In the genomic region with DNA sequence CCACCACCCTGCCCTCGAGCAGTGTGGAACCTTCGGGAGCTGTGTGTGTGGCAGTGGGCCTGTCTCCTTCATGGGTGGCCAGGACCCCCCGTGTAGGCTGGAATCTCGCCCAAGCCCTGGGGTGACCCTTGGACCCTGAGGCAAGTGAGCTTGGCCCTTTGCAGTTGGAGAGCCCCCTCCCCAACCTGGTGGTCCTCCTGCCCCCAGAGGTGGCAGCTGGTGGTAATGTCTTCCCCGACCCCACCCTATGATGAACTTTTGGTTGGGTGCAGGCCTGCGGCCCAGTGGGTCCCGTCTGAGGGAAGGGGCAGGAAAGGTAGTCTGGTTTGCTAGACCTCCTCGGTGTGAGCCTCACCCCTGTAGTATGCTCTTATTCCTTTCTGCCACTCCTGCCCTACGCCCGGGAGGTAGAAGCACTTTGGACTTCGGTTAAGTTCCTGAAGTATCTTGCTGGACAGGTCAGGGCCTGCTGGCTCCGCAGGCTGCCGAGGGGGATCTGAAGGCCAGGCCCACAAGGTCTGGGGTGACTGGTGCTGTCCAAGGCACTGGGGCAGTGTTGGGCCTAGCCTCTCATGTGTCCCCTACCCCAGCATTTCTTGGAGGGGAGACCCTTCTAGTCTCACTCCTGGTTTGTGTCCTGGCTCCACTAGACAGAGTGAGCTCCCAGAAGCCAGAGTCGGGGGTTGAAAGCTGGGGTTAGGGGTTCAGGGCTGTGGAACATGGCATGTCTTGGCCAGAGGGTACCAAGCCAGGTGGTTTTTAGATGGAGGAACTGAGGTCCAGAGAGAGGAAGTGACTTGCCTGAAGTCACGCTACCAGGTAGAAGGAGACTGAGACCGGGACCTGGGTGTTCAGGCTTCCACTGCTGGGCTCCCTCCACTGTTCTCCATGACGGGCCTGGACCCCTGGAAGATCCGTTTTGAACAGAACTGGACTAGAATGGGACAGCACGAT, we compare ENCODE assay signal across 1 cellular context.
TF ChIP-seq lines count a peak whose summit lies in the region.

No MANE protein-coding gene starts in this region.

TF ChIP-seq in HepG2, 621 proteins besides CTCF, POLR2A, EP300 and RAD21 (continued from another document and continues in another):
- TF ChIP-seq, protein P1, sequence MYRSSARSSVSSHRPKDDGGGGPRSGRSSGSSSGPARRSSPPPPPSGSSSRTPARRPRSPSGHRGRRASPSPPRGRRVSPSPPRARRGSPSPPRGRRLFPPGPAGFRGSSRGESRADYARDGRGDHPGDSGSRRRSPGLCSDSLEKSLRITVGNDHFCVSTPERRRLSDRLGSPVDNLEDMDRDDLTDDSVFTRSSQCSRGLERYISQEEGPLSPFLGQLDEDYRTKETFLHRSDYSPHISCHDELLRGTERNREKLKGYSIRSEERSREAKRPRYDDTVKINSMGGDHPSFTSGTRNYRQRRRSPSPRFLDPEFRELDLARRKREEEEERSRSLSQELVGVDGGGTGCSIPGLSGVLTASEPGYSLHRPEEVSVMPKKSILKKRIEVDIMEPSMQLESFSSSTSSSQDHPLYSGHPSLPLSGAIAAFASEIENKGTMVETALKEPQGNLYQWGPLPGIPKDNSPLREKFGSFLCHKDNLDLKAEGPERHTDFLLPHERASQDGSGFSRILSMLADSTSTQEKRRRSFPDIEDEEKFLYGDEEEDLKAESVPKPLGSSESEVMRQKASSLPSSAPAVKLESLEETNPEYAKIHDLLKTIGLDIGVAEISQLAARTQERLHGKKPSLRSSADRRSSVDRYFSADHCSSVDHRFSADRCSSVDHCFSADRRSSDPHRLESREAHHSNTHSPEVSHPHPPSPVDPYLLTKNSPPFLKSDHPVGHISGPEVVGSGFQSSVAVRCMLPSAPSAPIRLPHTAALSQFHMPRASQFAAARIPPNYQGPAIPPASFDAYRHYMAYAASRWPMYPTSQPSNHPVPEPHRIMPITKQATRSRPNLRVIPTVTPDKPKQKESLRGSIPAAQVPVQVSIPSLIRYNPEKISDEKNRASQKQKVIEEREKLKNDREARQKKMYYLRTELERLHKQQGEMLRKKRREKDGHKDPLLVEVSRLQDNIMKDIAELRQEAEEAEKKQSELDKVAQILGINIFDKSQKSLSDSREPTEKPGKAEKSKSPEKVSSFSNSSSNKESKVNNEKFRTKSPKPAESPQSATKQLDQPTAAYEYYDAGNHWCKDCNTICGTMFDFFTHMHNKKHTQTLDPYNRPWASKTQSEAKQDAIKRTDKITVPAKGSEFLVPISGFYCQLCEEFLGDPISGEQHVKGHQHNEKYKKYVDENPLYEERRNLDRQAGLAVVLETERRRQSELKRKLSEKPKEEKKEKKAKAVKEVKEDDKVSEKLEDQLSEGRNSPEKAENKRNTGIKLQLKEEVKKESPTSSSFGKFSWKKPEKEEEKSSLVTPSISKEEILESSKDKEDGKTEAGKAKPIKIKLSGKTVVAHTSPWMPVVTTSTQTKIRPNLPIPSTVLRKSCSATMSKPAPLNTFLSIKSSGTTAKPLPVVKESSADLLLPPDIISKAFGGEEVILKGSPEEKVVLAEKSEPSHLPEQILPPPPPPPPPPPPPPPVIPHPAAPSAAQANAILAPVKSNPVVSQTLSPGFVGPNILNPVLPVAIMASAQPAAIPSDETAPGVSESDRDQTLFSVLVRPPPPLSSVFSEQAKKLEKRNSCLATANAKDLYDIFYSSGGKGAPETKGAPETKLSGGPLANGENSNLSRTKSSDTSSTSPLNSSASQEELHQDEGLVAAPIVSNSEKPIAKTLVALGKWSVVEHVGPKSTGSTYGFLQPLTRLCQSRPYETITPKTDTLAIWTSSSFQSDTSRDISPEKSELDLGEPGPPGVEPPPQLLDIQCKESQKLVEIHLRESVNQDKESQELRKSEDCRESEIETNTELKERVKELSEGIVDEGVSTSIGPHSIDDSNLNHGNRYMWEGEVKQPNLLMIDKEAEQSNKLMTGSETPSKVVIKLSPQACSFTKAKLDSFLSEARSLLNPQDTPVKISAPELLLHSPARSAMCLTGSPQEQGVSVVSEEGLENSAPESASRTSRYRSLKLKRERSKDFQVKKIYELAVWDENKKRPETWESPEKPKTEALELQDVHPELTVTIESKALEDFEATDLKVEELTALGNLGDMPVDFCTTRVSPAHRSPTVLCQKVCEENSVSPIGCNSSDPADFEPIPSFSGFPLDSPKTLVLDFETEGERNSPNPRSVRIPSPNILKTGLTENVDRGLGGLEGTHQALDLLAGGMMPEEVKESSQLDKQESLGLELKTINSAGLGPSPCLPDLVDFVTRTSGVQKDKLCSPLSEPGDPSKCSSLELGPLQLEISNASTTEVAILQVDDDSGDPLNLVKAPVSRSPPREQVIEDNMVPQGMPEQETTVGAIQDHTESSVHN (CRISPR knock-in tag; IDR thresholded peaks at IDR 0.05) = no peak
- 0 out of 2 replicates have a peak, but pooled peaks have one; percentile 45 for TF ChIP-seq ZNF567 (CRISPR knock-in tag; IDR thresholded peaks at IDR 0.05; ENCODE audit: borderline replicate concordance)
- TF ChIP-seq U2AF2 (IDR thresholded peaks at IDR 0.05; ENCODE audit: low read depth, low read length) = no peak
- no peak for TF ChIP-seq DR1 (CRISPR knock-in tag; IDR thresholded peaks at IDR 0.05)
- TF ChIP-seq FOSL2 (CRISPR knock-in tag; IDR thresholded peaks at IDR 0.05) = peak; percentile 21; the same call in 1 of the 2 replicates
- 0 out of 2 replicates have a peak, but pooled peaks have one; percentile 43 for TF ChIP-seq PCBP1 (IDR thresholded peaks at IDR 0.05; ENCODE audit: borderline replicate concordance, low read depth, low read length)
- TF ChIP-seq, protein P2, sequence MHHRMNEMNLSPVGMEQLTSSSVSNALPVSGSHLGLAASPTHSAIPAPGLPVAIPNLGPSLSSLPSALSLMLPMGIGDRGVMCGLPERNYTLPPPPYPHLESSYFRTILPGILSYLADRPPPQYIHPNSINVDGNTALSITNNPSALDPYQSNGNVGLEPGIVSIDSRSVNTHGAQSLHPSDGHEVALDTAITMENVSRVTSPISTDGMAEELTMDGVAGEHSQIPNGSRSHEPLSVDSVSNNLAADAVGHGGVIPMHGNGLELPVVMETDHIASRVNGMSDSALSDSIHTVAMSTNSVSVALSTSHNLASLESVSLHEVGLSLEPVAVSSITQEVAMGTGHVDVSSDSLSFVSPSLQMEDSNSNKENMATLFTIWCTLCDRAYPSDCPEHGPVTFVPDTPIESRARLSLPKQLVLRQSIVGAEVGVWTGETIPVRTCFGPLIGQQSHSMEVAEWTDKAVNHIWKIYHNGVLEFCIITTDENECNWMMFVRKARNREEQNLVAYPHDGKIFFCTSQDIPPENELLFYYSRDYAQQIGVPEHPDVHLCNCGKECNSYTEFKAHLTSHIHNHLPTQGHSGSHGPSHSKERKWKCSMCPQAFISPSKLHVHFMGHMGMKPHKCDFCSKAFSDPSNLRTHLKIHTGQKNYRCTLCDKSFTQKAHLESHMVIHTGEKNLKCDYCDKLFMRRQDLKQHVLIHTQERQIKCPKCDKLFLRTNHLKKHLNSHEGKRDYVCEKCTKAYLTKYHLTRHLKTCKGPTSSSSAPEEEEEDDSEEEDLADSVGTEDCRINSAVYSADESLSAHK (CRISPR knock-in tag; IDR thresholded peaks at IDR 0.05; ENCODE audit: borderline replicate concordance) = no peak
- no peak for TF ChIP-seq NBN (conservative IDR thresholded peaks at IDR 0.05)
- TF ChIP-seq, protein P3, sequence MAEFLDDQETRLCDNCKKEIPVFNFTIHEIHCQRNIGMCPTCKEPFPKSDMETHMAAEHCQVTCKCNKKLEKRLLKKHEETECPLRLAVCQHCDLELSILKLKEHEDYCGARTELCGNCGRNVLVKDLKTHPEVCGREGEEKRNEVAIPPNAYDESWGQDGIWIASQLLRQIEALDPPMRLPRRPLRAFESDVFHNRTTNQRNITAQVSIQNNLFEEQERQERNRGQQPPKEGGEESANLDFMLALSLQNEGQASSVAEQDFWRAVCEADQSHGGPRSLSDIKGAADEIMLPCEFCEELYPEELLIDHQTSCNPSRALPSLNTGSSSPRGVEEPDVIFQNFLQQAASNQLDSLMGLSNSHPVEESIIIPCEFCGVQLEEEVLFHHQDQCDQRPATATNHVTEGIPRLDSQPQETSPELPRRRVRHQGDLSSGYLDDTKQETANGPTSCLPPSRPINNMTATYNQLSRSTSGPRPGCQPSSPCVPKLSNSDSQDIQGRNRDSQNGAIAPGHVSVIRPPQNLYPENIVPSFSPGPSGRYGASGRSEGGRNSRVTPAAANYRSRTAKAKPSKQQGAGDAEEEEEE (CRISPR knock-in tag; IDR thresholded peaks at IDR 0.05; ENCODE audit: borderline replicate concordance) = no peak
- peak; percentile 68; the same call in 1 of the 2 replicates for TF ChIP-seq ZNF850 (CRISPR knock-in tag; conservative IDR thresholded peaks at IDR 0.05)
- peak; percentile 30; the same call in 1 of the 2 replicates for TF ChIP-seq ZFP82 (CRISPR knock-in tag; IDR thresholded peaks at IDR 0.05; ENCODE audit: borderline replicate concordance)
- no peak for TF ChIP-seq TP53 (CRISPR knock-in tag; conservative IDR thresholded peaks at IDR 0.05)
- TF ChIP-seq SMARCC2 (IDR thresholded peaks at IDR 0.05) = no peak
- TF ChIP-seq ARID2 (CRISPR knock-in tag; IDR thresholded peaks at IDR 0.05; ENCODE audit: borderline replicate concordance) = peak; percentile 82; the same call in 1 of the 2 replicates
- no peak for TF ChIP-seq DNMT3B (CRISPR knock-in tag; conservative IDR thresholded peaks at IDR 0.05)
- peak; percentile 58 for TF ChIP-seq ZBTB7B (CRISPR knock-in tag; IDR thresholded peaks at IDR 0.05)
- TF ChIP-seq, protein P4, sequence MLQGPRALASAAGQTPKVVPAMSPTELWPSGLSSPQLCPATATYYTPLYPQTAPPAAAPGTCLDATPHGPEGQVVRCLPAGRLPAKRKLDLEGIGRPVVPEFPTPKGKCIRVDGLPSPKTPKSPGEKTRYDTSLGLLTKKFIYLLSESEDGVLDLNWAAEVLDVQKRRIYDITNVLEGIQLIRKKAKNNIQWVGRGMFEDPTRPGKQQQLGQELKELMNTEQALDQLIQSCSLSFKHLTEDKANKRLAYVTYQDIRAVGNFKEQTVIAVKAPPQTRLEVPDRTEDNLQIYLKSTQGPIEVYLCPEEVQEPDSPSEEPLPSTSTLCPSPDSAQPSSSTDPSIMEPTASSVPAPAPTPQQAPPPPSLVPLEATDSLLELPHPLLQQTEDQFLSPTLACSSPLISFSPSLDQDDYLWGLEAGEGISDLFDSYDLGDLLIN (CRISPR knock-in tag; IDR thresholded peaks at IDR 0.05; ENCODE audit: borderline replicate concordance) = no peak
- TF ChIP-seq GABPB1 (CRISPR knock-in tag; IDR thresholded peaks at IDR 0.05) = no peak; the same call in 1 of the 2 replicates
- TF ChIP-seq, protein P5, sequence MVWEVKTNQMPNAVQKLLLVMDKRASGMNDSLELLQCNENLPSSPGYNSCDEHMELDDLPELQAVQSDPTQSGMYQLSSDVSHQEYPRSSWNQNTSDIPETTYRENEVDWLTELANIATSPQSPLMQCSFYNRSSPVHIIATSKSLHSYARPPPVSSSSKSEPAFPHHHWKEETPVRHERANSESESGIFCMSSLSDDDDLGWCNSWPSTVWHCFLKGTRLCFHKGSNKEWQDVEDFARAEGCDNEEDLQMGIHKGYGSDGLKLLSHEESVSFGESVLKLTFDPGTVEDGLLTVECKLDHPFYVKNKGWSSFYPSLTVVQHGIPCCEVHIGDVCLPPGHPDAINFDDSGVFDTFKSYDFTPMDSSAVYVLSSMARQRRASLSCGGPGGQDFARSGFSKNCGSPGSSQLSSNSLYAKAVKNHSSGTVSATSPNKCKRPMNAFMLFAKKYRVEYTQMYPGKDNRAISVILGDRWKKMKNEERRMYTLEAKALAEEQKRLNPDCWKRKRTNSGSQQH (CRISPR knock-in tag; IDR thresholded peaks at IDR 0.05; ENCODE audit: low read depth) = peak; percentile 20; the same call in 1 of the 2 replicates
- TF ChIP-seq CREM (IDR thresholded peaks at IDR 0.05) = no peak
- TF ChIP-seq CREM (CRISPR knock-in tag; IDR thresholded peaks at IDR 0.05) = no peak
- TF ChIP-seq, protein P6, sequence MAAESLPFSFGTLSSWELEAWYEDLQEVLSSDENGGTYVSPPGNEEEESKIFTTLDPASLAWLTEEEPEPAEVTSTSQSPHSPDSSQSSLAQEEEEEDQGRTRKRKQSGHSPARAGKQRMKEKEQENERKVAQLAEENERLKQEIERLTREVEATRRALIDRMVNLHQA (CRISPR knock-in tag; IDR thresholded peaks at IDR 0.05) = no peak
- no peak for TF ChIP-seq SMAD3 (CRISPR knock-in tag; IDR thresholded peaks at IDR 0.05)
- TF ChIP-seq, protein P7, sequence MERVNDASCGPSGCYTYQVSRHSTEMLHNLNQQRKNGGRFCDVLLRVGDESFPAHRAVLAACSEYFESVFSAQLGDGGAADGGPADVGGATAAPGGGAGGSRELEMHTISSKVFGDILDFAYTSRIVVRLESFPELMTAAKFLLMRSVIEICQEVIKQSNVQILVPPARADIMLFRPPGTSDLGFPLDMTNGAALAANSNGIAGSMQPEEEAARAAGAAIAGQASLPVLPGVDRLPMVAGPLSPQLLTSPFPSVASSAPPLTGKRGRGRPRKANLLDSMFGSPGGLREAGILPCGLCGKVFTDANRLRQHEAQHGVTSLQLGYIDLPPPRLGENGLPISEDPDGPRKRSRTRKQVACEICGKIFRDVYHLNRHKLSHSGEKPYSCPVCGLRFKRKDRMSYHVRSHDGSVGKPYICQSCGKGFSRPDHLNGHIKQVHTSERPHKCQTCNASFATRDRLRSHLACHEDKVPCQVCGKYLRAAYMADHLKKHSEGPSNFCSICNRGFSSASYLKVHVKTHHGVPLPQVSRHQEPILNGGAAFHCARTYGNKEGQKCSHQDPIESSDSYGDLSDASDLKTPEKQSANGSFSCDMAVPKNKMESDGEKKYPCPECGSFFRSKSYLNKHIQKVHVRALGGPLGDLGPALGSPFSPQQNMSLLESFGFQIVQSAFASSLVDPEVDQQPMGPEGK (CRISPR knock-in tag; IDR thresholded peaks at IDR 0.05) = peak; percentile 46; the same call in 1 of the 2 replicates
- TF ChIP-seq ZFP37 (CRISPR knock-in tag; IDR thresholded peaks at IDR 0.05; ENCODE audit: borderline replicate concordance) = no peak
- TF ChIP-seq KDM4B (CRISPR knock-in tag; IDR thresholded peaks at IDR 0.05) = no peak
- TF ChIP-seq, protein P8, sequence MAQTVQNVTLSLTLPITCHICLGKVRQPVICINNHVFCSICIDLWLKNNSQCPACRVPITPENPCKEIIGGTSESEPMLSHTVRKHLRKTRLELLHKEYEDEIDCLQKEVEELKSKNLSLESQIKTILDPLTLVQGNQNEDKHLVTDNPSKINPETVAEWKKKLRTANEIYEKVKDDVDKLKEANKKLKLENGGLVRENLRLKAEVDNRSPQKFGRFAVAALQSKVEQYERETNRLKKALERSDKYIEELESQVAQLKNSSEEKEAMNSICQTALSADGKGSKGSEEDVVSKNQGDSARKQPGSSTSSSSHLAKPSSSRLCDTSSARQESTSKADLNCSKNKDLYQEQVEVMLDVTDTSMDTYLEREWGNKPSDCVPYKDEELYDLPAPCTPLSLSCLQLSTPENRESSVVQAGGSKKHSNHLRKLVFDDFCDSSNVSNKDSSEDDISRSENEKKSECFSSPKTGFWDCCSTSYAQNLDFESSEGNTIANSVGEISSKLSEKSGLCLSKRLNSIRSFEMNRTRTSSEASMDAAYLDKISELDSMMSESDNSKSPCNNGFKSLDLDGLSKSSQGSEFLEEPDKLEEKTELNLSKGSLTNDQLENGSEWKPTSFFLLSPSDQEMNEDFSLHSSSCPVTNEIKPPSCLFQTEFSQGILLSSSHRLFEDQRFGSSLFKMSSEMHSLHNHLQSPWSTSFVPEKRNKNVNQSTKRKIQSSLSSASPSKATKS (CRISPR knock-in tag; IDR thresholded peaks at IDR 0.05) = no peak
- TF ChIP-seq RBFOX2 (IDR thresholded peaks at IDR 0.05; ENCODE audit: low read depth, low read length) = peak; percentile 54; the same call in 1 of the 2 replicates
- TF ChIP-seq ZNF367 (CRISPR knock-in tag; IDR thresholded peaks at IDR 0.05; ENCODE audit: borderline replicate concordance) = no peak
